Comparison of ENCODE assay signal across 15 cellular contexts in genomic region chr4:48742412-48742811, GRCh38. TPM values are rescaled to one million over a fixed set of nuclear protein-coding genes. Genes with fewer than 3 reads are reported as not detected.
DNase-seq lines count a peak whose midpoint lies in the region; ATAC-seq and TF ChIP-seq lines count a peak whose summit lies in the region.
"Had no signal": no experiment of that assay in that cellular context is flagged by ENCODE, and none has a peak within 500 bp of the region (broad histone marks: within the 10 kb centered on the region; RNA-seq: fewer than 3 reads in every experiment).

No MANE protein-coding gene starts in this region.

- H3K27me3 Mint-ChIP-seq in mesothelial cell of epicardium (ENCODE audit: low read depth): no peaks in the 10 kb centered on the region
- H3K27me3 Mint-ChIP-seq: brain had no signal

- no peaks in the 10 kb centered on the region for H3K9me2 ChIP-seq in SK-N-SH

- H3K4me3 ChIP-seq in SK-N-SH (ENCODE audit: low read depth in 2 of 2, low read length in 1 of 2): no peak overlapping the region
- H3K4me3 ChIP-seq: K562, skin epidermis, testis had no signal

- H3K79me2 ChIP-seq in SK-N-SH (ENCODE audit: insufficient read depth): peaks cover 97% of the 10 kb centered on the region

- DNase-seq in ELR (ENCODE audit: low read depth) (peak; percentile 34), SK-N-SH (no peak), iris pigment epithelial cell (ENCODE audit: low read depth) (peak; percentile 30), mesothelial cell of epicardium (ENCODE audit: low spot score in 2 of 2, unreplicated experiment in 2 of 2) (no peak), GM13977 (ENCODE audit: low spot score) (no peak)
- DNase-seq: COR-L47, GOT3, left ventricle myocardium superior, NCI-H2029, testis had no signal

- peaks cover 17% of the 10 kb centered on the region for H3K9me3 Mint-ChIP-seq in mesothelial cell of epicardium

- TF ChIP-seq RAD21 in SK-N-SH (IDR thresholded peaks at IDR 0.05; ENCODE audit: low read length): no peak

- H3K9ac ChIP-seq in SK-N-SH: no peak overlapping the region

- H3K9me3 ChIP-seq in SK-N-SH: no peaks in the 10 kb centered on the region
- H3K9me3 ChIP-seq: testis had no signal

- peaks cover 6% of the 10 kb centered on the region for H3K36me3 Mint-ChIP-seq in mesothelial cell of epicardium

- TF ChIP-seq CTCF in SK-N-SH (IDR thresholded peaks at IDR 0.05) (no peak), mesothelial cell of epicardium (IDR thresholded peaks at IDR 0.05; ENCODE audit: unreplicated experiment) (no peak), GM13977 (IDR thresholded peaks at IDR 0.05; ENCODE audit: extremely low read depth, insufficient read depth, missing control alignments) (no peak)

- no peaks in the 10 kb centered on the region for H3K36me3 ChIP-seq in SK-N-SH (replicated peaks in 1 of 2; ENCODE audit: control insufficient read depth in 1 of 2, insufficient read depth in 2 of 2, low read length in 1 of 2)

- H3K27me3 ChIP-seq in SK-N-SH (ENCODE audit: insufficient read depth): no peaks in the 10 kb centered on the region
- H3K27me3 ChIP-seq: testis had no signal

- peaks cover 3% of the 10 kb centered on the region for H3F3A ChIP-seq in SK-N-SH (replicated peaks; ENCODE audit: insufficient read depth)

- in situ Hi-C loops in GM13977 (cut with MboI; ENCODE audit: low pct_unique_long_range_greater_than_20kb, low sequenced_read_pairs, unreplicated experiment): no loop called here

- H3K27ac ChIP-seq in SK-N-SH (ENCODE audit: low read depth in 2 of 2, low read length in 1 of 2): no peak overlapping the region
- H3K27ac ChIP-seq: skin epidermis, testis had no signal

- H3K4me1 ChIP-seq in SK-N-SH (ENCODE audit: control insufficient read depth in 1 of 2, insufficient read depth in 2 of 2, low read depth in 1 of 2, low read length in 1 of 2): no peaks in the 10 kb centered on the region; a peak in 1 of 4 replicates

- H3K4me2 ChIP-seq in SK-N-SH: no peak overlapping the region

- TF ChIP-seq EP300 in SK-N-SH (IDR thresholded peaks at IDR 0.05; ENCODE audit: borderline replicate concordance in 1 of 2, low read depth in 1 of 2, low read length in 1 of 2): no peak

- H2AFZ ChIP-seq in SK-N-SH (ENCODE audit: low read depth): no peak overlapping the region

- H4K20me1 ChIP-seq in SK-N-SH (ENCODE audit: insufficient read depth): peaks cover 34% of the 10 kb centered on the region

- CTCF ChIA-PET in SK-N-SH (lab: Yijun Ruan, JAX): interaction anchor here (1.4 kb wide), 1 partner anchor 164 kb away, joined by 3 read pairs; no protein-coding TSS in a partner anchor

- no peak overlapping the region for H3K4me3 Mint-ChIP-seq in mesothelial cell of epicardium
- H3K4me3 Mint-ChIP-seq: brain had no signal

- POLR2A ChIA-PET in SK-N-SH (lab: Yijun Ruan, JAX): no interaction called here

- no peak overlapping the region for H3K27ac Mint-ChIP-seq in mesothelial cell of epicardium

- H3K4me1 Mint-ChIP-seq in mesothelial cell of epicardium: peaks cover 5% of the 10 kb centered on the region
- H3K4me1 Mint-ChIP-seq: brain had no signal

- ATAC-seq in GM21423 (IDR thresholded peaks at IDR 0.05; ENCODE audit: unreplicated experiment) (peak; percentile 39), GM18519 (IDR thresholded peaks at IDR 0.05; ENCODE audit: low FRiP score, unreplicated experiment) (no peak)
- ATAC-seq: K562, left ventricle myocardium superior had no signal

TF ChIP-seq in SK-N-SH, 30 proteins besides CTCF, POLR2A, EP300 and RAD21:
- TF ChIP-seq GATA2 (CRISPR knock-in tag; IDR thresholded peaks at IDR 0.05): no peak
- TF ChIP-seq NRF1 (IDR thresholded peaks at IDR 0.05; ENCODE audit: low read depth, low read length): no peak
- no peak for TF ChIP-seq GABPA (IDR thresholded peaks at IDR 0.05; ENCODE audit: low read depth)
- no peak for TF ChIP-seq RFX5 (IDR thresholded peaks at IDR 0.05; ENCODE audit: low read length)
- TF ChIP-seq ZBTB33 (IDR thresholded peaks at IDR 0.05; ENCODE audit: borderline replicate concordance, low read depth): no peak
- TF ChIP-seq TEAD4 (IDR thresholded peaks at IDR 0.05; ENCODE audit: borderline replicate concordance, insufficient read depth): no peak
- peak; percentile 15; the same call in 1 of the 2 replicates for TF ChIP-seq TCF12 (IDR thresholded peaks at IDR 0.05)
- TF ChIP-seq USF2 (IDR thresholded peaks at IDR 0.05; ENCODE audit: borderline replicate concordance, low read depth, low read length): no peak
- peak; percentile 49; the same call in 1 of the 2 replicates for TF ChIP-seq FOSL2 (IDR thresholded peaks at IDR 0.05; ENCODE audit: borderline replicate concordance, low read depth)
- peak; percentile 54; the same call in 1 of the 2 replicates for TF ChIP-seq PBX3 (IDR thresholded peaks at IDR 0.05)
- no peak for TF ChIP-seq NFIC (IDR thresholded peaks at IDR 0.05; ENCODE audit: borderline replicate concordance)
- no peak for TF ChIP-seq EZH2phosphoT487 (IDR thresholded peaks at IDR 0.05; ENCODE audit: borderline replicate concordance, low read depth)
- TF ChIP-seq FOXM1 (IDR thresholded peaks at IDR 0.05; ENCODE audit: low read depth): no peak
- no peak for TF ChIP-seq SMC3 (IDR thresholded peaks at IDR 0.05; ENCODE audit: low read depth, low read length)
- peak; percentile 33; the same call in 1 of the 2 replicates for TF ChIP-seq JUND (IDR thresholded peaks at IDR 0.05)
- TF ChIP-seq MEF2A (IDR thresholded peaks at IDR 0.05; ENCODE audit: borderline replicate concordance, low read depth): no peak
- TF ChIP-seq IRF3 (IDR thresholded peaks at IDR 0.05; ENCODE audit: low read depth, low read length): no peak
- TF ChIP-seq ELF1 (IDR thresholded peaks at IDR 0.05): no peak
- TF ChIP-seq MAX (IDR thresholded peaks at IDR 0.05; ENCODE audit: low read depth): no peak

RNA-seq across cellular contexts. Expression of gene FRYL, which starts 37.7 kb away (rescaled TPM):
- 8.2 and 10.2 TPM in 2 replicates for polyA plus RNA-seq in SK-N-SH (2012; rRNA removed)
- 9.2 and 9.3 TPM in 2 replicates for polyA plus RNA-seq in SK-N-SH (2012; cell fraction: cytosol; rRNA removed)
- 12.3 and 30.0 TPM in 2 replicates for polyA plus RNA-seq in SK-N-SH (2012; cell fraction: nucleus; rRNA removed)
- total RNA-seq in mesothelial cell of epicardium: 55.5 to 57.0 TPM (median 56.8 TPM) in 3 replicates

Comparison
In these comparisons a context has a peak if more than half of its experiments do, and no peak if none do; other contexts are left out.
1. DNase-seq: peak in ELR (single experiment) and iris pigment epithelial cell (single experiment); none in SK-N-SH (single experiment), mesothelial cell of epicardium (0 of 2) and GM13977 (single experiment).